In genomic region chr12:122413516-122414404, GRCh38 we compare ENCODE assay signal across 1 cellular context.
TF ChIP-seq lines count a peak whose summit lies in the region.

No MANE protein-coding gene starts in this region.

TF ChIP-seq in GM12878, 131 proteins besides CTCF, POLR2A, EP300 and RAD21 (continued from another document):
- TF ChIP-seq RELB (IDR thresholded peaks at IDR 0.05; ENCODE audit: low read depth) (peak; percentile 57), SMC3 (IDR thresholded peaks at IDR 0.05; ENCODE audit: borderline replicate concordance, low read length) (no peak), STAT3 (IDR thresholded peaks at IDR 0.05; ENCODE audit: low read depth, low read length) (no peak), SMAD5 (IDR thresholded peaks at IDR 0.05; ENCODE audit: low read depth) (no peak), EED (IDR thresholded peaks at IDR 0.05; ENCODE audit: low read depth) (peak; percentile 67; the same call in 1 of the 2 replicates), IKZF2 (IDR thresholded peaks at IDR 0.05) (peak; percentile 80 to 82), MTA2 (IDR thresholded peaks at IDR 0.05; ENCODE audit: low read depth) (peak; percentile 43; the same call in 1 of the 2 replicates), NBN (IDR thresholded peaks at IDR 0.05) (no peak), ZBTB4 (CRISPR knock-in tag; IDR thresholded peaks at IDR 0.05) (no peak), SPI1 (IDR thresholded peaks at IDR 0.05; ENCODE audit: borderline replicate concordance, insufficient read depth, low read depth, low read length) (peak; percentile 48; the same call in 1 of the 2 replicates), IKZF1 (conservative IDR thresholded peaks at IDR 0.05) (peak; percentile 68), RAD51 (IDR thresholded peaks at IDR 0.05) (0 out of 2 replicates have a peak, but pooled peaks have one; percentile 15)
